Comparison of ENCODE assay signal across 17 cellular contexts in the genomic region with DNA sequence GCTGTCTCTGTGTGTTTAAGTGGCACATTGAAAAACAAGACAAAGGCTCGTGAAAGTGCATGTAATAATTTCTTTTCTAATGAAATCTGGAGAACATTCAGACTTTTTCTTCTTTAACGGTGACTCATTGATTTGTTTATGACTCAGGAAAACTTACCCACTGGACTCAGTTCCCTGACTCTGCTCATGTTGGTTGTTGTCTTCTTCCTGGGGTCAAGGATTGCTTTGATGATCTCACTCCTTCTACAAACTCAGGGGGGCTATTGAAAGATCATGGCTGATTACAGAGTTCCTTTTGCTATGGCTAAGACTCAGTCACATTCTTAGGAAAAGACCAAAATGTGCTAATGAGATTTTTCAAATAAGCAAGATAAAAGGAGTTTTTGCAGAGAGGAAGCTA.
DNase-seq lines count a peak whose midpoint lies in the region; ATAC-seq and TF ChIP-seq lines count a peak whose summit lies in the region.
"Had no signal": no experiment of that assay in that cellular context is flagged by ENCODE, and none has a peak within 500 bp of the region (broad histone marks: within the 10 kb centered on the region; RNA-seq: fewer than 3 reads in every experiment).

No MANE protein-coding gene starts in this region.

- H3K36me3 ChIP-seq in Caco-2 (ENCODE audit: control insufficient read depth, insufficient read depth, low read length) (no peaks in the 10 kb centered on the region), left lung (no peaks in the 10 kb centered on the region)
- H3K36me3 ChIP-seq: BLaER1 treated with 17β-estradiol and CSF1 and Interleukin-3, amounts not matched to agents 10 nM and 100 nM had no signal

- no peak overlapping the region for H3K4me3 ChIP-seq in AG10803 (ENCODE audit: low read length)
- no peak overlapping the region for H3K4me3 ChIP-seq in Caco-2 (ENCODE audit: low read depth, low read length)
- no peak overlapping the region for H3K4me3 ChIP-seq in left lung
- H3K4me3 ChIP-seq: BLaER1 treated with 17β-estradiol and CSF1 and Interleukin-3, amounts not matched to agents 10 nM and 100 nM; lung had no signal

- H3K9me3 Mint-ChIP-seq in Caco-2 (ENCODE audit: unreplicated experiment), result no peaks in the 10 kb centered on the region
- H3K9me3 Mint-ChIP-seq: activated B cell treated with CpG ODN at 0.5 μM for 24 hours, brain had no signal

- H3K27ac ChIP-seq in left lung, result no peak overlapping the region
- H3K27ac ChIP-seq: BLaER1 treated with 17β-estradiol and CSF1 and Interleukin-3, amounts not matched to agents 10 nM and 100 nM had no signal

- POLR2A ChIA-PET in Caco-2 (lab: Charles Lee), result no interaction called here

- BruUV-seq in Caco-2 (replicated peaks; lab: Mats Ljungman, UMichigan), result no TSS peak

- intact Hi-C loops in Caco-2 (cut with micrococcal nuclease; ENCODE audit: unreplicated experiment), result no loop called here
- intact Hi-C loops in left lung (cut with DNase I), result no loop called here

- CTCF ChIA-PET in Caco-2 (lab: Charles Lee), result no interaction called here

- H3K4me3 Mint-ChIP-seq in Caco-2 (ENCODE audit: unreplicated experiment), result no peak overlapping the region
- H3K4me3 Mint-ChIP-seq: activated B cell treated with CpG ODN at 0.5 μM for 24 hours, brain had no signal

- TF ChIP-seq CTCF in AG10803 (conservative IDR thresholded peaks at IDR 0.05; ENCODE audit: low read length) (no peak), Caco-2 (IDR thresholded peaks at IDR 0.05; ENCODE audit: insufficient read depth in 1 of 2, low read depth in 1 of 2, low read length in 1 of 2, severe bottlenecking in 1 of 2, unreplicated experiment in 1 of 2) (no peak), left lung (IDR thresholded peaks at IDR 0.05) (no peak)

- no peak overlapping the region for H3K27ac Mint-ChIP-seq in Caco-2 (ENCODE audit: unreplicated experiment)
- H3K27ac Mint-ChIP-seq: activated B cell treated with CpG ODN at 0.5 μM for 24 hours, brain had no signal

- no peaks in the 10 kb centered on the region for H3K4me1 Mint-ChIP-seq in Caco-2 (ENCODE audit: low read depth, unreplicated experiment)
- H3K4me1 Mint-ChIP-seq: activated B cell treated with CpG ODN at 0.5 μM for 24 hours had no signal

- 0 out of 2 replicates have a peak, but pooled peaks cover under 1% of the 10 kb centered on the region for H3K9me3 ChIP-seq in Caco-2
- no peaks in the 10 kb centered on the region for H3K9me3 ChIP-seq in left lung

- ATAC-seq in left lung, result no peak
- ATAC-seq in GM19455 (IDR thresholded peaks at IDR 0.05; ENCODE audit: unreplicated experiment), result no peak
- ATAC-seq: Panc1 had no signal

- no peaks in the 10 kb centered on the region for H3K36me3 Mint-ChIP-seq in Caco-2 (ENCODE audit: insufficient read depth, unreplicated experiment)
- H3K36me3 Mint-ChIP-seq: brain had no signal

- peak; percentile 18 for DNase-seq in AG10803 (ENCODE audit: low read depth)
- DNase-seq in LHCN-M2 (ENCODE audit: low read depth), result peak; percentile 26
- peak; percentile 6 for DNase-seq in dermis blood vessel endothelial cell
- DNase-seq in kidney tubule cell (ENCODE audit: low spot score), result peak; percentile 57
- no peak for DNase-seq in T-helper 1 cell
- no peak for DNase-seq in Caco-2
- DNase-seq in left lung, result no peak
- DNase-seq: activated B cell treated with CpG ODN at 0.5 μM for 24 hours, activated gamma-delta T cell treated with Interleukin-2 at 50 U/mL for 16 hours, foreskin melanocyte, NCI-H187 treated with DMSO at 0.1 percent for 48 hours, NCI-H69 had no signal

- peaks cover 4% of the 10 kb centered on the region for H3K27me3 Mint-ChIP-seq in Caco-2 (ENCODE audit: insufficient read depth, unreplicated experiment)
- H3K27me3 Mint-ChIP-seq: brain had no signal

- H3K4me1 ChIP-seq in Caco-2, result no peaks in the 10 kb centered on the region
- no peaks in the 10 kb centered on the region for H3K4me1 ChIP-seq in left lung

- no peaks in the 10 kb centered on the region for H3K27me3 ChIP-seq in Caco-2 (replicated peaks; ENCODE audit: control insufficient read depth, insufficient read depth, low read length)
- H3K27me3 ChIP-seq in left lung, result no peaks in the 10 kb centered on the region
- H3K27me3 ChIP-seq: BLaER1 treated with 17β-estradiol and CSF1 and Interleukin-3, amounts not matched to agents 10 nM and 100 nM had no signal

Comparison
In these comparisons a context has a peak if more than half of its experiments do, and no peak if none do; other contexts are left out.
1. DNase-seq: peak in AG10803 (single experiment), LHCN-M2 (single experiment), dermis blood vessel endothelial cell (single experiment) and kidney tubule cell (single experiment); none in T-helper 1 cell (0 of 5), Caco-2 (0 of 2) and left lung (0 of 2).